In the genomic region with DNA sequence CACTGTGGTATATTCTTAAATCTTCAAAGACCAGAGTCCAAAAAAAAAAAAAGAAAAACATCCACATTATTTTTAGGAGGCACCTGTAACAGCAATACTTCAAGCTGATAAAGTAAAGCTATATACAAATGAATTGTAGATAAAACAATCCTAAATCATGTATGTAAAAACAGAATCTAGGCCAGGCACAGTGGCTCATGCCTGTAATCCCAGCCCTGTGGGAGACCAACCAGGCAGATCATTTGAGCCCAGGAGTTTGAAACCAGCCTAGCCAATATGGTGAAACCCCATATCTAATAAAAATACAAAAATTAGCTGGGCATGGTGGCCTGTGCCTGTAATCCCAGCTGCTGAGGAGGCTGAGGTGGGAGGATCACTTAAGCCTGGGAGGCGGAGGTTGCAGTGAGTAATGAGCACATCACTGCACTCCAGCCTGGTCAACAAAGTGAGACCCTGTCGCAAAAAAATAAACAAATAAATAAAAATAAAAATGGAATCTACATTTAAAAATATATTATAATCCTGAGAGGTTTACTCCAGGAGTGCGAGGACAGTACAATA, we compare ENCODE assay signal across 18 cellular contexts. TPM values are rescaled to one million over a fixed set of nuclear protein-coding genes. Genes with fewer than 3 reads are reported as not detected.
DNase-seq lines count a peak whose midpoint lies in the region; TF ChIP-seq lines count a peak whose summit lies in the region.
"Had no signal": no experiment of that assay in that cellular context is flagged by ENCODE, and none has a peak within 500 bp of the region (broad histone marks: within the 10 kb centered on the region; RNA-seq: fewer than 3 reads in every experiment).

No MANE protein-coding gene starts in this region.

- no peaks in the 10 kb centered on the region for H3K9me2 ChIP-seq in Loucy (replicated peaks; ENCODE audit: low read depth, low read length)

- no peaks in the 10 kb centered on the region for H3K9me3 Mint-ChIP-seq in Caco-2 (ENCODE audit: unreplicated experiment)
- H3K9me3 Mint-ChIP-seq in activated T-helper 1 cell treated with anti-CD3 and anti-CD28 coated beads, Interleukin-12 subunit alpha, Interleukin-12 subunit beta, Interleukin-2, Interleukin-4 antibody, amounts not matched to agents 30 ng/mL and 10 ng/mL and 1 ng/mL, durations not matched to agents 14 hours and 24 hours and 36 hours, result no peaks in the 10 kb centered on the region
- H3K9me3 Mint-ChIP-seq: CD14-positive monocyte; CD4-positive, alpha-beta memory T cell; H9 had no signal

- H3K4me3 Mint-ChIP-seq in Caco-2 (ENCODE audit: unreplicated experiment), result no peak overlapping the region
- H3K4me3 Mint-ChIP-seq in activated T-helper 1 cell treated with anti-CD3 and anti-CD28 coated beads, Interleukin-12 subunit alpha, Interleukin-12 subunit beta, Interleukin-2, Interleukin-4 antibody, amounts not matched to agents 30 ng/mL and 10 ng/mL and 1 ng/mL, durations not matched to agents 14 hours and 24 hours and 36 hours, result no peak overlapping the region
- H3K4me3 Mint-ChIP-seq: CD14-positive monocyte; CD4-positive, alpha-beta memory T cell; H9 had no signal

- POLR2A ChIA-PET in Caco-2 (lab: Charles Lee), result no interaction called here

- peak overlapping the region; percentile 35 for H3K27ac Mint-ChIP-seq in Caco-2 (ENCODE audit: unreplicated experiment)
- H3K27ac Mint-ChIP-seq in activated T-helper 1 cell treated with anti-CD3 and anti-CD28 coated beads, Interleukin-12 subunit alpha, Interleukin-12 subunit beta, Interleukin-2, Interleukin-4 antibody, amounts not matched to agents 30 ng/mL and 10 ng/mL and 1 ng/mL, durations not matched to agents 14 hours and 24 hours and 36 hours, result no peak overlapping the region

- no peak for TF ChIP-seq EP300 in esophagus muscularis mucosa (IDR thresholded peaks at IDR 0.05)

- H3K4me1 Mint-ChIP-seq in Caco-2 (ENCODE audit: low read depth, unreplicated experiment), result peaks cover 5% of the 10 kb centered on the region
- H3K4me1 Mint-ChIP-seq in activated T-helper 1 cell treated with anti-CD3 and anti-CD28 coated beads, Interleukin-12 subunit alpha, Interleukin-12 subunit beta, Interleukin-2, Interleukin-4 antibody, amounts not matched to agents 30 ng/mL and 10 ng/mL and 1 ng/mL, durations not matched to agents 14 hours and 24 hours and 36 hours (ENCODE audit: low read depth), result peaks cover 78% of the 10 kb centered on the region

- CTCF ChIA-PET in Caco-2 (lab: Charles Lee), result no interaction called here

- no peak for DNase-seq in Caco-2
- DNase-seq in esophagus muscularis mucosa (ENCODE audit: extremely low spot score), result peak; percentile 12
- DNase-seq in Kasumi-1 (lab: John Stamatoyannopoulos, UW), result no peak
- DNase-seq in GM13977 (ENCODE audit: low spot score), result no peak
- no peak for DNase-seq in activated T-helper 1 cell treated with anti-CD3 and anti-CD28 coated beads, Interleukin-12 subunit alpha, Interleukin-12 subunit beta, Interleukin-2, Interleukin-4 antibody, amounts not matched to agents 30 ng/mL and 10 ng/mL and 1 ng/mL, durations not matched to agents 14 hours and 24 hours and 36 hours (ENCODE audit: low spot score)
- DNase-seq: 8988T; Calu3; CD4-positive, alpha-beta memory T cell; DND-41; EL; H9 had no signal

- H3K4me1 ChIP-seq in Caco-2, result peaks cover 6% of the 10 kb centered on the region; the same call in 1 of the 2 replicates
- peaks cover 37% of the 10 kb centered on the region for H3K4me1 ChIP-seq in Loucy (ENCODE audit: insufficient read depth, low read length, poor library complexity, severe bottlenecking)
- H3K4me1 ChIP-seq in esophagus muscularis mucosa, result peaks cover 24 to 77% (median 57%) of the 10 kb centered on the region in 4 donors

- H3K36me3 ChIP-seq in Caco-2 (ENCODE audit: control insufficient read depth, insufficient read depth, low read length), result no peaks in the 10 kb centered on the region
- H3K36me3 ChIP-seq in Loucy (ENCODE audit: insufficient read depth, low read length), result no peaks in the 10 kb centered on the region
- H3K36me3 ChIP-seq in esophagus muscularis mucosa, result no peaks in the 10 kb centered on the region

- H3K9ac ChIP-seq in Loucy (ENCODE audit: low read depth, low read length, poor library complexity, severe bottlenecking), result no peak overlapping the region
- H3K9ac ChIP-seq: BLaER1, KMS-11 had no signal

- H3K79me2 ChIP-seq in Loucy (ENCODE audit: insufficient read depth, low read length), result peaks cover 84% of the 10 kb centered on the region

- peaks cover 46% of the 10 kb centered on the region for H4K20me1 ChIP-seq in Loucy (ENCODE audit: insufficient read depth, low read length, poor library complexity, severe bottlenecking)

- BruUV-seq in Caco-2 (replicated peaks; lab: Mats Ljungman, UMichigan), result no TSS peak

- TF ChIP-seq POLR2A in esophagus muscularis mucosa (IDR thresholded peaks at IDR 0.05; ENCODE audit: low read depth), result no peak

- peak overlapping the region; percentile 14 for H3K4me2 ChIP-seq in Loucy (ENCODE audit: low read depth, low read length, poor library complexity, severe bottlenecking)
- H3K4me2 ChIP-seq: BLaER1, KMS-11 had no signal

- H3K9me3 ChIP-seq in Caco-2 (no peaks in the 10 kb centered on the region), Loucy (ENCODE audit: insufficient read depth, low read depth, low read length) (no peaks in the 10 kb centered on the region), esophagus muscularis mucosa (no peaks in the 10 kb centered on the region)
- H3K9me3 ChIP-seq: BLaER1 had no signal

- TF ChIP-seq CTCF in Caco-2 (IDR thresholded peaks at IDR 0.05; ENCODE audit: insufficient read depth in 1 of 2, low read depth in 1 of 2, low read length in 1 of 2, severe bottlenecking in 1 of 2, unreplicated experiment in 1 of 2) (no peak), Loucy (conservative IDR thresholded peaks at IDR 0.05; ENCODE audit: low read length) (no peak), esophagus muscularis mucosa (IDR thresholded peaks at IDR 0.05) (no peak), GM13977 (IDR thresholded peaks at IDR 0.05; ENCODE audit: extremely low read depth, insufficient read depth, missing control alignments) (no peak)

- 83% methylated on average over 3 of the region's 3 CpGs for WGBS in esophagus muscularis mucosa

- in situ Hi-C loops in GM13977 (cut with MboI; ENCODE audit: low pct_unique_long_range_greater_than_20kb, low sequenced_read_pairs, unreplicated experiment), result no loop called here

- no peaks in the 10 kb centered on the region for H3K36me3 Mint-ChIP-seq in Caco-2 (ENCODE audit: insufficient read depth, unreplicated experiment)
- peaks cover 22% of the 10 kb centered on the region for H3K36me3 Mint-ChIP-seq in activated T-helper 1 cell treated with anti-CD3 and anti-CD28 coated beads, Interleukin-12 subunit alpha, Interleukin-12 subunit beta, Interleukin-2, Interleukin-4 antibody, amounts not matched to agents 30 ng/mL and 10 ng/mL and 1 ng/mL, durations not matched to agents 14 hours and 24 hours and 36 hours (ENCODE audit: low read depth)
- H3K36me3 Mint-ChIP-seq: CD4-positive, alpha-beta memory T cell had no signal

- H3K27me3 ChIP-seq in Caco-2 (replicated peaks; ENCODE audit: control insufficient read depth, insufficient read depth, low read length), result no peaks in the 10 kb centered on the region
- no peaks in the 10 kb centered on the region for H3K27me3 ChIP-seq in Loucy (ENCODE audit: insufficient read depth, low read length, poor library complexity, severe bottlenecking)
- no peaks in the 10 kb centered on the region for H3K27me3 ChIP-seq in esophagus muscularis mucosa
- H3K27me3 ChIP-seq: BLaER1 had no signal

- intact Hi-C loops in Caco-2 (cut with micrococcal nuclease; ENCODE audit: unreplicated experiment), result no loop called here
- intact Hi-C loops in esophagus muscularis mucosa (cut with DNase I), result no loop called here
- intact Hi-C loops in activated T-helper 1 cell treated with anti-CD3 and anti-CD28 coated beads, Interleukin-12 subunit alpha, Interleukin-12 subunit beta, Interleukin-2, Interleukin-4 antibody, amounts not matched to agents 30 ng/mL and 10 ng/mL and 1 ng/mL, durations not matched to agents 14 hours and 24 hours and 36 hours (cut with micrococcal nuclease), result loop anchor here (2.0 kb wide), 1 partner anchor 15 kb away; no protein-coding TSS in a partner anchor

- no peaks in the 10 kb centered on the region for H3K27me3 Mint-ChIP-seq in Caco-2 (ENCODE audit: insufficient read depth, unreplicated experiment)
- H3K27me3 Mint-ChIP-seq in activated T-helper 1 cell treated with anti-CD3 and anti-CD28 coated beads, Interleukin-12 subunit alpha, Interleukin-12 subunit beta, Interleukin-2, Interleukin-4 antibody, amounts not matched to agents 30 ng/mL and 10 ng/mL and 1 ng/mL, durations not matched to agents 14 hours and 24 hours and 36 hours (ENCODE audit: insufficient read depth), result no peaks in the 10 kb centered on the region
- H3K27me3 Mint-ChIP-seq: CD4-positive, alpha-beta memory T cell had no signal

- H2AFZ ChIP-seq in Loucy (ENCODE audit: low read length), result no peak overlapping the region

- H3F3A ChIP-seq in Loucy (ENCODE audit: low read depth), result peaks cover 3% of the 10 kb centered on the region; the same call in 1 of the 2 replicates

- H3K27ac ChIP-seq in esophagus muscularis mucosa (replicated peaks in 1 of 4), result no peak overlapping the region
- H3K27ac ChIP-seq: BLaER1, KMS-11 had no signal

- H3K4me3 ChIP-seq in Caco-2 (ENCODE audit: low read depth, low read length) (no peak overlapping the region), Loucy (ENCODE audit: low read length, poor library complexity, severe bottlenecking) (no peak overlapping the region), esophagus muscularis mucosa (no peak overlapping the region)
- H3K4me3 ChIP-seq: BLaER1 had no signal

RNA-seq across cellular contexts. Expression of gene NAPB, which starts 7.3 kb away (rescaled TPM):
- 9.4 and 10.1 TPM in 2 replicates for total RNA-seq in Caco-2 (2022)
- 10 to 100 TPM; 13.7 to 18.7 (median 15.2) TPM for total RNA-seq in esophagus muscularis mucosa
- 14.0 and 15.5 TPM in 2 replicates for total RNA-seq in activated T-helper 1 cell treated with anti-CD3 and anti-CD28 coated beads, Interleukin-12 subunit alpha, Interleukin-12 subunit beta, Interleukin-2, Interleukin-4 antibody, amounts not matched to agents 30 ng/mL and 10 ng/mL and 1 ng/mL, durations not matched to agents 14 hours and 24 hours and 36 hours

RNA-seq across cellular contexts. Expression of gene CSTL1, which starts 25.5 kb away (rescaled TPM):
- 0.91 and 0.93 TPM in 2 replicates for total RNA-seq in Caco-2 (2022)
- total RNA-seq in esophagus muscularis mucosa, result not detected
- not detected in 2 replicates for total RNA-seq in activated T-helper 1 cell treated with anti-CD3 and anti-CD28 coated beads, Interleukin-12 subunit alpha, Interleukin-12 subunit beta, Interleukin-2, Interleukin-4 antibody, amounts not matched to agents 30 ng/mL and 10 ng/mL and 1 ng/mL, durations not matched to agents 14 hours and 24 hours and 36 hours
- total RNA-seq: A673; Calu3; CD4-positive, alpha-beta memory T cell; G401; H1; H9 had no signal

RNA-seq across cellular contexts. Expression of gene CST11, which starts 38.7 kb away (rescaled TPM):
- total RNA-seq in Caco-2 (2022), result not detected in 2 replicates
- total RNA-seq in esophagus muscularis mucosa, result not detected
- not detected in 2 replicates for total RNA-seq in activated T-helper 1 cell treated with anti-CD3 and anti-CD28 coated beads, Interleukin-12 subunit alpha, Interleukin-12 subunit beta, Interleukin-2, Interleukin-4 antibody, amounts not matched to agents 30 ng/mL and 10 ng/mL and 1 ng/mL, durations not matched to agents 14 hours and 24 hours and 36 hours
- total RNA-seq: A673; Calu3; CD4-positive, alpha-beta memory T cell; G401; H1; H9 had no signal

RNA-seq across cellular contexts. Expression of gene GZF1, which starts 52.0 kb away (rescaled TPM):
- total RNA-seq in Caco-2 (2022) (18.4 and 20.6 TPM in 2 replicates), esophagus muscularis mucosa (10 to 100 TPM; 10.4 to 22.8 (median 21.0) TPM)
- 10.6 and 12.6 TPM in 2 replicates for total RNA-seq in activated T-helper 1 cell treated with anti-CD3 and anti-CD28 coated beads, Interleukin-12 subunit alpha, Interleukin-12 subunit beta, Interleukin-2, Interleukin-4 antibody, amounts not matched to agents 30 ng/mL and 10 ng/mL and 1 ng/mL, durations not matched to agents 14 hours and 24 hours and 36 hours
